ENCODE assay signal across 8 cellular contexts in genomic region chr19:48203227-48203793, GRCh38. TPM values are rescaled to one million over a fixed set of nuclear protein-coding genes. Genes with fewer than 3 reads are reported as not detected.
DNase-seq lines count a peak whose midpoint lies in the region; ATAC-seq, FAIRE-seq and TF ChIP-seq lines count a peak whose summit lies in the region.

No MANE protein-coding gene starts in this region.

- FAIRE-seq in pancreas (lab: Jason Lieb, UNC), result no peak

- no peaks in the 10 kb centered on the region for H3K27me3 ChIP-seq in effector memory CD4-positive, alpha-beta T cell (replicated peaks; ENCODE audit: control insufficient read depth, insufficient read depth, low read length, poor library complexity, severe bottlenecking)
- H3K27me3 ChIP-seq in pancreas, result no peaks in the 10 kb centered on the region

- peak overlapping the region; percentile 73 for H3K27ac ChIP-seq in effector memory CD4-positive, alpha-beta T cell (ENCODE audit: insufficient read depth, low read length, poor library complexity, severe bottlenecking)
- peak overlapping the region; percentile 37 to 74 (median 60) for H3K27ac ChIP-seq in pancreas

- ATAC-seq in pancreas, result peak in 2 of 4 donors; percentile 4 to 9
- ATAC-seq in HG02870 (IDR thresholded peaks at IDR 0.05; ENCODE audit: unreplicated experiment), result no peak
- no peak for ATAC-seq in HG03354 (IDR thresholded peaks at IDR 0.05; ENCODE audit: poor library complexity, severe bottlenecking, unreplicated experiment)

- peak; percentile 10 for DNase-seq in DMS153 treated with DMSO at 0.1 percent for 48 hours (lab: John Stamatoyannopoulos, UW; ENCODE audit: unreplicated experiment)
- peak; percentile 18 for DNase-seq in LHCN-M2 (ENCODE audit: low read depth)
- no peak for DNase-seq in effector memory CD4-positive, alpha-beta T cell
- no peak for DNase-seq in pancreas
- no peak for DNase-seq in glomerular visceral epithelial cell (ENCODE audit: extremely low spot score)
- no peak for DNase-seq in NCI-H2081 treated with DMSO at 0.1 percent for 48 hours (lab: John Stamatoyannopoulos, UW)

- H3K36me3 ChIP-seq in effector memory CD4-positive, alpha-beta T cell (ENCODE audit: control insufficient read depth, insufficient read depth, low read length), result no peaks in the 10 kb centered on the region
- H3K36me3 ChIP-seq in pancreas, result no peaks in the 10 kb centered on the region

- intact Hi-C loops in pancreas (cut with DNase I), result no loop called here

- 1 to 2% methylated on average over 5 of the region's 5 CpGs for WGBS in pancreas, 2 donors

- peaks cover 6% of the 10 kb centered on the region for H3K4me1 ChIP-seq in effector memory CD4-positive, alpha-beta T cell (ENCODE audit: control insufficient read depth, insufficient read depth, low read length, poor library complexity, severe bottlenecking)
- peaks cover 0 to 14% (median 0%) of the 10 kb centered on the region in 3 donors for H3K4me1 ChIP-seq in pancreas

- TF ChIP-seq CTCF in pancreas (IDR thresholded peaks at IDR 0.05), result no peak

- peak overlapping the region; percentile 60 for H3K4me3 ChIP-seq in effector memory CD4-positive, alpha-beta T cell (ENCODE audit: insufficient read depth, low read depth, low read length, poor library complexity, severe bottlenecking)
- peak overlapping the region; percentile 45 to 75 (median 60) for H3K4me3 ChIP-seq in pancreas

- no peaks in the 10 kb centered on the region for H3K9me3 ChIP-seq in effector memory CD4-positive, alpha-beta T cell (ENCODE audit: control insufficient read depth, low read length)
- H3K9me3 ChIP-seq in pancreas, result no peaks in the 10 kb centered on the region

RNA-seq across cellular contexts. Expression of gene ZSWIM9, which starts 32.8 kb away (rescaled TPM):
- total RNA-seq in LHCN-M2 (2014; rRNA removed) (1.3 and 2.9 TPM in 2 replicates), pancreas (1 to 10 TPM; 2.8 to 5.9 (median 4.0) TPM)
- polyA plus RNA-seq in LHCN-M2 (2012), result 6.6 TPM
- polyA plus RNA-seq in pancreas, result 1 to 10 TPM; 3.1 to 4.3 TPM

RNA-seq across cellular contexts. Expression of gene LIG1, which starts 33.2 kb away (rescaled TPM):
- total RNA-seq in LHCN-M2 (2014; rRNA removed), result 49.8 and 54.9 TPM in 2 replicates
- 50.1 TPM for polyA plus RNA-seq in LHCN-M2 (2012)
- 10 to 100 TPM; 10.1 to 23.5 (median 17.0) TPM for total RNA-seq in pancreas
- polyA plus RNA-seq in pancreas, result 10 to 100 TPM; 42.1 to 78.8 TPM

RNA-seq across cellular contexts. Expression of gene CARD8, which starts 52.4 kb away (rescaled TPM):
- total RNA-seq in LHCN-M2 (2014; rRNA removed), result 12.3 and 26.1 TPM in 2 replicates
- polyA plus RNA-seq in LHCN-M2 (2012), result 9.8 TPM
- total RNA-seq in pancreas, result 10 to 100 TPM in 5 of 6 donors, 1 to 10 TPM in 1; 8.6 to 26.0 (median 15.1) TPM
- polyA plus RNA-seq in pancreas, result 10 to 100 TPM; 19.4 to 19.8 TPM

Comparison
In these comparisons a context has a peak if more than half of its experiments do, and no peak if none do; other contexts are left out.
1. DNase-seq: peak in DMS153 treated with DMSO at 0.1 percent for 48 hours (single experiment) and LHCN-M2 (single experiment); none in effector memory CD4-positive, alpha-beta T cell (0 of 3), pancreas (0 of 6), glomerular visceral epithelial cell (single experiment) and NCI-H2081 treated with DMSO at 0.1 percent for 48 hours (single experiment).